ENCODE assay signal across 10 cellular contexts in genomic region chr5:78594946-78595921, GRCh38. TPM values are rescaled to one million over a fixed set of nuclear protein-coding genes. Genes with fewer than 3 reads are reported as not detected.
DNase-seq lines count a peak whose midpoint lies in the region; ATAC-seq, FAIRE-seq and TF ChIP-seq lines count a peak whose summit lies in the region.
"Had no signal": no experiment of that assay in that cellular context is flagged by ENCODE, and none has a peak within 500 bp of the region (broad histone marks: within the 10 kb centered on the region; RNA-seq: fewer than 3 reads in every experiment).

No MANE protein-coding gene starts in this region.

- no peaks in the 10 kb centered on the region for H3K9me3 ChIP-seq in lower lobe of right lung

- H3K4me1 ChIP-seq in lower lobe of right lung: peaks cover 32% of the 10 kb centered on the region

- H3K9me3 Mint-ChIP-seq in activated T-helper 17 cell treated with anti-CD3 and anti-CD28 coated beads, Interleukin-2, amount 50 U/mL, for 72 hours: no peaks in the 10 kb centered on the region
- H3K9me3 Mint-ChIP-seq: T-helper 1 cell treated with Interleukin-12 subunit alpha and Interleukin-12 subunit beta and Interleukin-4 antibody, amounts not matched to agents 30 μg/mL and 1 μg/mL, for 36 hours had no signal

- H3K4me1 Mint-ChIP-seq in activated T-helper 17 cell treated with anti-CD3 and anti-CD28 coated beads, Interleukin-2, amount 50 U/mL, for 72 hours: no peaks in the 10 kb centered on the region

- H3K27ac ChIP-seq in lower lobe of right lung: no peak overlapping the region

- peak; percentile 81 to 82 for ATAC-seq in lower lobe of right lung
- ATAC-seq in GM19397 (IDR thresholded peaks at IDR 0.05; ENCODE audit: unreplicated experiment): no peak
- ATAC-seq in activated T-helper 17 cell treated with anti-CD3 and anti-CD28 coated beads, Interleukin-2, amount 50 U/mL, for 72 hours (replicated peaks): no peak

- no peaks in the 10 kb centered on the region for H3K36me3 Mint-ChIP-seq in activated T-helper 17 cell treated with anti-CD3 and anti-CD28 coated beads, Interleukin-2, amount 50 U/mL, for 72 hours (ENCODE audit: low read depth)

- DNase-seq in NCI-H2196 (lab: John Stamatoyannopoulos, UW; ENCODE audit: unreplicated experiment) (peak; percentile 6), NCI-H2196 treated with DMSO at 0.1 percent for 48 hours (lab: John Stamatoyannopoulos, UW; ENCODE audit: unreplicated experiment) (no peak), cardiac fibroblast (ENCODE audit: low read depth in 2 of 2) (peak; percentile 97 to 99), lower lobe of right lung (no peak), urothelium cell line (ENCODE audit: low spot score) (peak; percentile 72), NCI-H1930 (lab: John Stamatoyannopoulos, UW) (no peak)
- DNase-seq: 8988T had no signal

- no peak for TF ChIP-seq CTCF in cardiac fibroblast (IDR thresholded peaks at IDR 0.05; ENCODE audit: low read depth, low read length)
- no peak for TF ChIP-seq CTCF in lower lobe of right lung (IDR thresholded peaks at IDR 0.05)

- H3K27ac Mint-ChIP-seq in activated T-helper 17 cell treated with anti-CD3 and anti-CD28 coated beads, Interleukin-2, amount 50 U/mL, for 72 hours: no peak overlapping the region
- H3K27ac Mint-ChIP-seq: T-helper 1 cell treated with Interleukin-12 subunit alpha and Interleukin-12 subunit beta and Interleukin-4 antibody, amounts not matched to agents 30 μg/mL and 1 μg/mL, for 36 hours had no signal

- H3K4me3 Mint-ChIP-seq in activated T-helper 17 cell treated with anti-CD3 and anti-CD28 coated beads, Interleukin-2, amount 50 U/mL, for 72 hours: no peak overlapping the region
- H3K4me3 Mint-ChIP-seq: T-helper 1 cell treated with Interleukin-12 subunit alpha and Interleukin-12 subunit beta and Interleukin-4 antibody, amounts not matched to agents 30 μg/mL and 1 μg/mL, for 36 hours had no signal

- no peaks in the 10 kb centered on the region for H3K27me3 ChIP-seq in lower lobe of right lung (ENCODE audit: low read depth)

- H3K36me3 ChIP-seq in lower lobe of right lung: no peaks in the 10 kb centered on the region

- H3K4me3 ChIP-seq in cardiac fibroblast (replicated peaks in 1 of 2; ENCODE audit: low read depth in 2 of 2, low read length in 2 of 2): no peak overlapping the region
- H3K4me3 ChIP-seq in lower lobe of right lung: no peak overlapping the region

- intact Hi-C loops in lower lobe of right lung (cut with DNase I): no loop called here

- H3K27me3 Mint-ChIP-seq in activated T-helper 17 cell treated with anti-CD3 and anti-CD28 coated beads, Interleukin-2, amount 50 U/mL, for 72 hours: peaks cover 11% of the 10 kb centered on the region

- no peak for FAIRE-seq in urothelium cell line (lab: Jason Lieb, UNC)

RNA-seq across cellular contexts. Expression of gene LHFPL2, which starts 53.3 kb away (rescaled TPM):
- 40.6 TPM for total RNA-seq in lower lobe of right lung
- total RNA-seq in activated T-helper 17 cell treated with anti-CD3 and anti-CD28 coated beads, Interleukin-2, amount 50 U/mL, for 72 hours: under 1 TPM; 0.05 to 0.95 TPM

Comparison
In these comparisons a context has a peak if more than half of its experiments do, and no peak if none do; other contexts are left out.
1. DNase-seq: peak in NCI-H2196 (single experiment), cardiac fibroblast (2 of 2) and urothelium cell line (single experiment); none in NCI-H2196 treated with DMSO at 0.1 percent for 48 hours (single experiment), lower lobe of right lung (single experiment) and NCI-H1930 (0 of 2).
2. ATAC-seq: peak in lower lobe of right lung (2 of 2); none in GM19397 (single experiment) and activated T-helper 17 cell treated with anti-CD3 and anti-CD28 coated beads, Interleukin-2, amount 50 U/mL, for 72 hours (single experiment).
3. RNA of gene LHFPL2, which starts 53.3 kb away (total RNA-seq): 40.6 TPM in lower lobe of right lung (single experiment); 0.05 to 0.95 TPM in activated T-helper 17 cell treated with anti-CD3 and anti-CD28 coated beads, Interleukin-2, amount 50 U/mL, for 72 hours; every median in the first group is over 10 times any median in the second.